ENCODE assay signal across 9 cellular contexts in the genomic region with DNA sequence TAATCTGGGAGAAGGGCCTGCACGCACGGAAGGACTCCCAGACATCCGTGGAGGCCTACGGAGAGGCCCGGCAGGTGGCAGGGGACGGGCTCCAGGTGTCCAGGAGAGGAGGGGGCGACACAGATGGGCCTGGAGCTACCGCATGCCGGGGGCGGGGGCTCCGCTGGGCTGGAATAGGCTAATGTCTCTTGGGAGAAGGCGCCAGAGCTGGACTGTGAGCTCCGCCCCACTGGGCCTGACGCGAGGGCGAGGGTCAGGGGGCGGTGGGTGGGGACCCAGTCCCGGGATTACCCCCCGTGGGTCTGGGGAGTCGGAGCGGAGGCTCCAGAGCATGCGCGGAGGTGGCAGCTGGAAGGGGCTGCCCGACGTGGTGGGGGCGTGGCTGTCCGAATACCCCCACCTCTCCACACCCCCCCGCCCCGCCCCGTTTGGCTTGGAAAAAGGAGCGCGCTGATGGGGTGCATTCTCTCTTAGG. TPM values are rescaled to one million over a fixed set of nuclear protein-coding genes. Genes with fewer than 3 reads are reported as not detected.
DNase-seq lines count a peak whose midpoint lies in the region; ATAC-seq, FAIRE-seq and TF ChIP-seq lines count a peak whose summit lies in the region.
"Had no signal": no experiment of that assay in that cellular context is flagged by ENCODE, and none has a peak within 500 bp of the region (broad histone marks: within the 10 kb centered on the region; RNA-seq: fewer than 3 reads in every experiment).

No MANE protein-coding gene starts in this region.

- TF ChIP-seq RAD21 in SK-N-SH (IDR thresholded peaks at IDR 0.05; ENCODE audit: low read length) = no peak

- no peaks in the 10 kb centered on the region for H3K27me3 ChIP-seq in HL-60 (ENCODE audit: insufficient read depth, poor library complexity, severe bottlenecking)
- no peaks in the 10 kb centered on the region for H3K27me3 ChIP-seq in SK-N-SH (ENCODE audit: insufficient read depth)
- H3K27me3 ChIP-seq in gastrocnemius medialis = no peaks in the 10 kb centered on the region

- no peak for TF ChIP-seq POLR2A in gastrocnemius medialis (IDR thresholded peaks at IDR 0.05)

- CTCF ChIA-PET in SK-N-SH (lab: Yijun Ruan, JAX) = interaction anchor here (0.6 to 3.4 kb wide), 29 partner anchors 9 to 968 kb away, joined by 3 to 26 read pairs (median 3); partner anchors contain the start of gene AGO3

- in situ Hi-C loops in gastrocnemius medialis (cut with MboI; ENCODE audit: low sequenced_read_pairs in 4 of 4) = no loop called here

- peaks cover 35% of the 10 kb centered on the region for H3K79me2 ChIP-seq in SK-N-SH (ENCODE audit: insufficient read depth)

- peak overlapping the region; percentile 99 for H3K4me2 ChIP-seq in SK-N-SH

- H3F3A ChIP-seq in SK-N-SH (replicated peaks; ENCODE audit: insufficient read depth) = no peaks in the 10 kb centered on the region

- H3K9ac ChIP-seq in SK-N-SH = peak overlapping the region; percentile 87

- no peaks in the 10 kb centered on the region for H3K9me3 ChIP-seq in SK-N-SH
- H3K9me3 ChIP-seq in gastrocnemius medialis = no peaks in the 10 kb centered on the region

- H3K27ac ChIP-seq in HL-60 (replicated peaks) = peak overlapping the region; percentile 66
- H3K27ac ChIP-seq in SK-N-SH (ENCODE audit: low read depth in 2 of 2, low read length in 1 of 2) = peak overlapping the region; percentile 40 to 86; a peak in 3 of 4 replicates
- peak overlapping the region; percentile 92 for H3K27ac ChIP-seq in angular gyrus (ENCODE audit: low read depth, low read length)
- peak overlapping the region; percentile 75 to 84 (median 75) for H3K27ac ChIP-seq in gastrocnemius medialis

- H3K4me1 ChIP-seq in SK-N-SH (ENCODE audit: control insufficient read depth in 1 of 2, insufficient read depth in 2 of 2, low read depth in 1 of 2, low read length in 1 of 2) = peaks cover 12 to 33% of the 10 kb centered on the region in 2 experiments; a peak in 2 of 4 replicates
- H3K4me1 ChIP-seq in gastrocnemius medialis = peaks cover 12 to 14% of the 10 kb centered on the region in 2 donors

- ATAC-seq in gastrocnemius medialis = peak in 1 of 2 donors; percentile 31

- 0% methylated on average over 7 of the region's 32 CpGs for WGBS in SK-N-SH (ENCODE audit: low lambda C conversion rate)

- FAIRE-seq in GM18507 (lab: Jason Lieb, UNC) (no peak), RCC 7860 (lab: Jason Lieb, UNC) (no peak)
- FAIRE-seq: islet of Langerhans had no signal

- DNase-seq in GM18507 (ENCODE audit: extremely low spot score, insufficient read length, low read depth) (peak; percentile 14), HL-60 (ENCODE audit: low read depth in 1 of 2, low spot score in 1 of 2) (no peak), SK-N-SH (peak; percentile 92), hepatic stellate cell (ENCODE audit: low spot score) (peak; percentile 27), gastrocnemius medialis (no peak), GOT3 (lab: John Stamatoyannopoulos, UW) (no peak), RCC 7860 (ENCODE audit: low spot score) (no peak)

- intact Hi-C loops in gastrocnemius medialis (cut with DNase I; ENCODE audit: low total_unique reads) = loop anchor here (2.0 kb wide), 1 partner anchor 47 kb away; the partner anchor contains the start of gene AGO3

- H4K20me1 ChIP-seq in SK-N-SH (ENCODE audit: insufficient read depth) = peaks cover 20% of the 10 kb centered on the region

- POLR2A ChIA-PET in SK-N-SH (lab: Yijun Ruan, JAX) = no interaction called here

- peaks cover 3 to 5% of the 10 kb centered on the region in 2 experiments for H3K36me3 ChIP-seq in SK-N-SH (replicated peaks in 1 of 2; ENCODE audit: control insufficient read depth in 1 of 2, insufficient read depth in 2 of 2, low read length in 1 of 2)
- H3K36me3 ChIP-seq in gastrocnemius medialis = peaks cover 0 to 4% of the 10 kb centered on the region in 2 donors

- H3K4me3 ChIP-seq in HL-60 (replicated peaks; ENCODE audit: insufficient read depth, low read length) (peak overlapping the region; percentile 98), SK-N-SH (ENCODE audit: low read depth in 2 of 2, low read length in 1 of 2) (peak overlapping the region; percentile 96 to 99), gastrocnemius medialis (peak overlapping the region; percentile 78 to 98 (median 94))

- TF ChIP-seq CTCF in HL-60 (IDR thresholded peaks at IDR 0.05; ENCODE audit: insufficient read depth, low read length) = no peak
- no peak for TF ChIP-seq CTCF in SK-N-SH (IDR thresholded peaks at IDR 0.05)
- TF ChIP-seq CTCF in gastrocnemius medialis (IDR thresholded peaks at IDR 0.05 in 4 of 5, conservative IDR thresholded peaks at IDR 0.05 in 1 of 5) = no peak

- TF ChIP-seq EP300 in SK-N-SH (IDR thresholded peaks at IDR 0.05; ENCODE audit: borderline replicate concordance in 1 of 2, low read depth in 1 of 2, low read length in 1 of 2) = no peak

- peak overlapping the region; percentile 89 for H2AFZ ChIP-seq in SK-N-SH (ENCODE audit: low read depth)

- H3K9me2 ChIP-seq in SK-N-SH = no peaks in the 10 kb centered on the region

TF ChIP-seq in SK-N-SH, 30 proteins besides CTCF, POLR2A, EP300 and RAD21:
- peak; percentile 71 for TF ChIP-seq NRF1 (IDR thresholded peaks at IDR 0.05; ENCODE audit: low read depth, low read length)
- no peak for TF ChIP-seq ELF1 (IDR thresholded peaks at IDR 0.05)

RNA-seq across cellular contexts. Expression of gene AGO1, which starts 0.7 kb away (rescaled TPM):
- 7.8 and 9.5 TPM in 2 replicates for polyA plus RNA-seq in SK-N-SH (2012; rRNA removed)
- 4.7 and 7.4 TPM in 2 replicates for polyA plus RNA-seq in SK-N-SH (2012; cell fraction: cytosol; rRNA removed)
- polyA plus RNA-seq in SK-N-SH (2012; cell fraction: nucleus; rRNA removed) = 12.0 and 12.5 TPM in 2 replicates
- 10 to 100 TPM; 11.2 to 12.6 (median 12.4) TPM for total RNA-seq in gastrocnemius medialis

RNA-seq across cellular contexts. Expression of gene AGO3, which starts 47.2 kb away (rescaled TPM):
- polyA plus RNA-seq in SK-N-SH (2012; rRNA removed) = 6.7 and 7.7 TPM in 2 replicates
- 6.9 and 7.4 TPM in 2 replicates for polyA plus RNA-seq in SK-N-SH (2012; cell fraction: cytosol; rRNA removed)
- 12.5 and 18.8 TPM in 2 replicates for polyA plus RNA-seq in SK-N-SH (2012; cell fraction: nucleus; rRNA removed)
- 10 to 100 TPM; 12.8 to 18.8 (median 13.6) TPM for total RNA-seq in gastrocnemius medialis

Comparison
In these comparisons a context has a peak if more than half of its experiments do, and no peak if none do; other contexts are left out.
1. DNase-seq: peak in GM18507 (single experiment), SK-N-SH (single experiment) and hepatic stellate cell (single experiment); none in HL-60 (0 of 2), gastrocnemius medialis (0 of 2), GOT3 (single experiment) and RCC 7860 (single experiment).
2. Peak in every context shown above with its lines, with median percentiles within 50 percentile points of each other: H3K27ac ChIP-seq and H3K4me3 ChIP-seq.